ENCODE assay signal across 8 cellular contexts in the genomic region with DNA sequence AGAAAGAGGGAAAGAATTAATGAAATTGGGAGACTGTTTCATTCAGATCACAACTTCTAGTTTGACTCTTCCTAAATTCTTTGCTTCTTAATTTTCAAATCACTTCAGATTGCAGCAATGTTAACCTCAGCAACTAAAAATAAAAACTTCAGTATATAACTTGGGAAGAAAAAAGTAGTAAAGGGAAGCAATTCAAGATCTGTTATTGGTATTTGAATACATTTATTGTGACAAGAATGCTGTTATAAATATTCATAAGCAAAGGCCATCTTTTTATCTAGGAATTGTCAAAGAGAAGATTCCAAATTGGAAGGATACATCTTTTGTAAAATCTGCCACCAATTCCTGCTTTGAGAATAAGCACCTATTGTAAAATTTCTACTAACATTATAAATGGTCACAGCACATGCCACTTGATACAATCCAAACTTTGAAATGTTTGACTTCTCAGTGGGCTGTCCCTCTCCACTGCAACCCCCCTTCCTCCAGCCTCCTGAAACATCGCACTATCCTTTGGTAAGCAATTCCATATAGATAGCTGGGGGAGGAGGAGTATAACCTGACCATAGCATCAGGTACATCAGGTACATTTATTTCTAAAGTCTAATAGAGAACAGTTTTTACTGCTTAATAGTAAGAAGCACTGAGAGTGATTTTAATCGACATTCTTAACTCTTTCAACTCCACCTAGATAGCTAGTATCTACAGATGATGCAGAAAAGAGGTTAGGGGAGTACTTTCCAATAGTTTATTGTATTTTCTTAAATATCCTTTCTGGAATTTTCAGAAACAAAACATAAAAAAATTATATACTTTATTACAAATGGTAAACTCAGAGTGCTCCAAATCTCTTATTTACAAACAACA. TPM values are rescaled to one million over a fixed set of nuclear protein-coding genes. Genes with fewer than 3 reads are reported as not detected.
DNase-seq lines count a peak whose midpoint lies in the region; ATAC-seq, FAIRE-seq and TF ChIP-seq lines count a peak whose summit lies in the region.

No MANE protein-coding gene starts in this region.

- TF ChIP-seq CTCF in A549 (IDR thresholded peaks at IDR 0.05): no peak

- H3K9ac ChIP-seq in iPS-18a (ENCODE audit: low read length): no peak overlapping the region

- POLR2A ChIA-PET in A549 (lab: Yijun Ruan, JAX): interaction anchor here (0.9 to 1.3 kb wide), 2 partner anchors 281 to 376 kb away, joined by 3 read pairs; no protein-coding TSS in a partner anchor

- peak in 1 of 2 experiments; percentile 23 for DNase-seq in A549 (ENCODE audit: low read depth in 1 of 2, low spot score in 1 of 2)
- DNase-seq in H7: peak; percentile 35
- DNase-seq in activated T-helper 1 cell treated with anti-CD3 and anti-CD28 coated beads, Interleukin-12 subunit alpha, Interleukin-12 subunit beta, Interleukin-2, Interleukin-4 antibody, amounts not matched to agents 30 ng/mL and 10 ng/mL and 1 ng/mL, durations not matched to agents 14 hours and 24 hours and 36 hours (ENCODE audit: low spot score): no peak
- DNase-seq in stimulated activated naive CD8-positive, alpha-beta T cell treated with anti-CD3 and anti-CD28 coated beads, Interleukin-15, amount 100 ng/mL, for 72 hours: no peak
- no peak for DNase-seq in NCI-H526 (lab: John Stamatoyannopoulos, UW)
- no peak for DNase-seq in frontal cortex (ENCODE audit: low spot score in 2 of 2)

- peaks cover 23% of the 10 kb centered on the region for H3K4me1 Mint-ChIP-seq in activated T-helper 1 cell treated with anti-CD3 and anti-CD28 coated beads, Interleukin-12 subunit alpha, Interleukin-12 subunit beta, Interleukin-2, Interleukin-4 antibody, amounts not matched to agents 30 ng/mL and 10 ng/mL and 1 ng/mL, durations not matched to agents 14 hours and 24 hours and 36 hours (ENCODE audit: low read depth)
- H3K4me1 Mint-ChIP-seq in stimulated activated naive CD8-positive, alpha-beta T cell treated with anti-CD3 and anti-CD28 coated beads, Interleukin-15, amount 100 ng/mL, for 72 hours: peaks cover 34% of the 10 kb centered on the region

- H3K4me1 ChIP-seq in A549 (peaks cover 16% of the 10 kb centered on the region), iPS-18a (ENCODE audit: control insufficient read depth, low read depth, low read length) (peaks cover 8% of the 10 kb centered on the region)

- H3K27ac Mint-ChIP-seq in activated T-helper 1 cell treated with anti-CD3 and anti-CD28 coated beads, Interleukin-12 subunit alpha, Interleukin-12 subunit beta, Interleukin-2, Interleukin-4 antibody, amounts not matched to agents 30 ng/mL and 10 ng/mL and 1 ng/mL, durations not matched to agents 14 hours and 24 hours and 36 hours: peak overlapping the region; percentile 6
- no peak overlapping the region for H3K27ac Mint-ChIP-seq in stimulated activated naive CD8-positive, alpha-beta T cell treated with anti-CD3 and anti-CD28 coated beads, Interleukin-15, amount 100 ng/mL, for 72 hours

- H3K9me3 ChIP-seq in A549: no peaks in the 10 kb centered on the region
- H3K9me3 ChIP-seq in iPS-18a (ENCODE audit: control insufficient read depth, low read depth, low read length): no peaks in the 10 kb centered on the region

- CTCF ChIA-PET in A549 (lab: Yijun Ruan, JAX): interaction anchor here (1.5 kb wide), 2 partner anchors 54 to 979 kb away, joined by 3 read pairs; no protein-coding TSS in a partner anchor

- intact Hi-C loops in activated T-helper 1 cell treated with anti-CD3 and anti-CD28 coated beads, Interleukin-12 subunit alpha, Interleukin-12 subunit beta, Interleukin-2, Interleukin-4 antibody, amounts not matched to agents 30 ng/mL and 10 ng/mL and 1 ng/mL, durations not matched to agents 14 hours and 24 hours and 36 hours (cut with micrococcal nuclease): loop anchor here (1.0 to 5.0 kb wide), 2 partner anchors 41 to 106 kb away; no protein-coding TSS in a partner anchor

- peak overlapping the region; percentile 95 for H3K4me3 ChIP-seq in A549
- H3K4me3 ChIP-seq in H7 (ENCODE audit: insufficient read depth, low read depth, low read length): peak overlapping the region; percentile 85
- H3K4me3 ChIP-seq in iPS-18a (ENCODE audit: low read length): peak overlapping the region; percentile 80

- no peak for TF ChIP-seq POLR2A in A549 (IDR thresholded peaks at IDR 0.05; ENCODE audit: low read length)

- peaks cover 4% of the 10 kb centered on the region for H3K27me3 Mint-ChIP-seq in activated T-helper 1 cell treated with anti-CD3 and anti-CD28 coated beads, Interleukin-12 subunit alpha, Interleukin-12 subunit beta, Interleukin-2, Interleukin-4 antibody, amounts not matched to agents 30 ng/mL and 10 ng/mL and 1 ng/mL, durations not matched to agents 14 hours and 24 hours and 36 hours (ENCODE audit: insufficient read depth)
- H3K27me3 Mint-ChIP-seq in stimulated activated naive CD8-positive, alpha-beta T cell treated with anti-CD3 and anti-CD28 coated beads, Interleukin-15, amount 100 ng/mL, for 72 hours: peaks cover 7% of the 10 kb centered on the region

- no peak for TF ChIP-seq RAD21 in A549 (conservative IDR thresholded peaks at IDR 0.05 in 1 of 2, IDR thresholded peaks at IDR 0.05 in 1 of 2)

- H3K36me3 ChIP-seq in H7 (replicated peaks; ENCODE audit: control insufficient read depth, insufficient read depth, low read length) (no peaks in the 10 kb centered on the region), iPS-18a (ENCODE audit: control insufficient read depth, low read depth, low read length) (no peaks in the 10 kb centered on the region)

- H3K27me3 ChIP-seq in H7 (ENCODE audit: control insufficient read depth, insufficient read depth, low read length): peaks cover 18% of the 10 kb centered on the region
- peaks cover 48% of the 10 kb centered on the region for H3K27me3 ChIP-seq in iPS-18a (ENCODE audit: control insufficient read depth, insufficient read depth, low read length)

- TF ChIP-seq EP300 in A549 (IDR thresholded peaks at IDR 0.05): no peak

- H3K4me2 ChIP-seq in A549: peak overlapping the region; percentile 85

- 28% methylated on average over 2 of the region's 2 CpGs for WGBS in A549 (ENCODE audit: missing lambda C conversion rate)

- no peaks in the 10 kb centered on the region for H3K9me3 Mint-ChIP-seq in activated T-helper 1 cell treated with anti-CD3 and anti-CD28 coated beads, Interleukin-12 subunit alpha, Interleukin-12 subunit beta, Interleukin-2, Interleukin-4 antibody, amounts not matched to agents 30 ng/mL and 10 ng/mL and 1 ng/mL, durations not matched to agents 14 hours and 24 hours and 36 hours
- no peaks in the 10 kb centered on the region for H3K9me3 Mint-ChIP-seq in stimulated activated naive CD8-positive, alpha-beta T cell treated with anti-CD3 and anti-CD28 coated beads, Interleukin-15, amount 100 ng/mL, for 72 hours

- ATAC-seq in A549 (no peak), GM18907 (IDR thresholded peaks at IDR 0.05; ENCODE audit: unreplicated experiment) (no peak)
- ATAC-seq in stimulated activated naive CD8-positive, alpha-beta T cell treated with anti-CD3 and anti-CD28 coated beads, Interleukin-15, amount 100 ng/mL, for 72 hours: no peak

- peaks cover 36% of the 10 kb centered on the region for H3K36me3 Mint-ChIP-seq in activated T-helper 1 cell treated with anti-CD3 and anti-CD28 coated beads, Interleukin-12 subunit alpha, Interleukin-12 subunit beta, Interleukin-2, Interleukin-4 antibody, amounts not matched to agents 30 ng/mL and 10 ng/mL and 1 ng/mL, durations not matched to agents 14 hours and 24 hours and 36 hours (ENCODE audit: low read depth)

- FAIRE-seq in A549 (lab: Jason Lieb, UNC) (no peak), frontal cortex (lab: Jason Lieb, UNC) (no peak)

- H3K27ac ChIP-seq in A549 (peak overlapping the region; percentile 91 to 93; a peak in 3 of 6 replicates), iPS-18a (ENCODE audit: low read length) (no peak overlapping the region)

- H3K4me3 Mint-ChIP-seq in activated T-helper 1 cell treated with anti-CD3 and anti-CD28 coated beads, Interleukin-12 subunit alpha, Interleukin-12 subunit beta, Interleukin-2, Interleukin-4 antibody, amounts not matched to agents 30 ng/mL and 10 ng/mL and 1 ng/mL, durations not matched to agents 14 hours and 24 hours and 36 hours: peak overlapping the region; percentile 96
- H3K4me3 Mint-ChIP-seq in stimulated activated naive CD8-positive, alpha-beta T cell treated with anti-CD3 and anti-CD28 coated beads, Interleukin-15, amount 100 ng/mL, for 72 hours: peak overlapping the region; percentile 93 to 96

TF ChIP-seq in A549, 52 proteins besides CTCF, POLR2A, EP300 and RAD21 (continues in another document):
- TF ChIP-seq MAZ (IDR thresholded peaks at IDR 0.05; ENCODE audit: borderline replicate concordance, low read depth, low read length): no peak
- 0 out of 2 replicates have a peak, but pooled peaks have one; percentile 30 for TF ChIP-seq EHF (CRISPR knock-in tag; IDR thresholded peaks at IDR 0.05)
- peak; percentile 75; the same call in 1 of the 2 replicates for TF ChIP-seq FOSB (CRISPR knock-in tag; IDR thresholded peaks at IDR 0.05)
- TF ChIP-seq HOXA7 (CRISPR knock-in tag; IDR thresholded peaks at IDR 0.05): peak; percentile 86
- TF ChIP-seq POLR2AphosphoS2 (conservative IDR thresholded peaks at IDR 0.05; ENCODE audit: low read length): peak; percentile 95
- TF ChIP-seq, protein P1, sequence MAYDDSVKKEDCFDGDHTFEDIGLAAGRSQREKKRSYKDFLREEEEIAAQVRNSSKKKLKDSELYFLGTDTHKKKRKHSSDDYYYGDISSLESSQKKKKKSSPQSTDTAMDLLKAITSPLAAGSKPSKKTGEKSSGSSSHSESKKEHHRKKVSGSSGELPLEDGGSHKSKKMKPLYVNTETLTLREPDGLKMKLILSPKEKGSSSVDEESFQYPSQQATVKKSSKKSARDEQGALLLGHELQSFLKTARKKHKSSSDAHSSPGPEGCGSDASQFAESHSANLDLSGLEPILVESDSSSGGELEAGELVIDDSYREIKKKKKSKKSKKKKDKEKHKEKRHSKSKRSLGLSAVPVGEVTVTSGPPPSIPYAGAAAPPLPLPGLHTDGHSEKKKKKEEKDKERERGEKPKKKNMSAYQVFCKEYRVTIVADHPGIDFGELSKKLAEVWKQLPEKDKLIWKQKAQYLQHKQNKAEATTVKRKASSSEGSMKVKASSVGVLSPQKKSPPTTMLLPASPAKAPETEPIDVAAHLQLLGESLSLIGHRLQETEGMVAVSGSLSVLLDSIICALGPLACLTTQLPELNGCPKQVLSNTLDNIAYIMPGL (CRISPR knock-in tag; IDR thresholded peaks at IDR 0.05; ENCODE audit: borderline replicate concordance): peak; percentile 58; the same call in 1 of the 2 replicates

RNA-seq across cellular contexts. Expression of a gene that starts 3.0 kb away (rescaled TPM):
- polyA plus RNA-seq in A549 (2011; rRNA removed) (32.6 and 59.8 TPM in 2 replicates), A549 (2017; fragmentation: RNase III; extraction: RNeasy Plus Mini Kit Qiagen cat#74134 plus additional on column Dnase treatment) (23.3 to 27.4 TPM (median 23.3 TPM) in 3 replicates)
- polyA plus RNA-seq in A549 (2012; cell fraction: cytosol; rRNA removed): 60.3 and 71.5 TPM in 2 replicates
- 96.1 and 156 TPM in 2 replicates for polyA plus RNA-seq in A549 (2012; cell fraction: nucleus; rRNA removed)
- 47.1 and 53.4 TPM in 2 replicates for polyA minus RNA-seq in A549 (2011; rRNA and poly(A)+ RNA removed)
- total RNA-seq in H7 (2014; rRNA removed; shearing (Covaris generic)): 37.1 and 64.0 TPM in 2 replicates
- 68.5 and 71.6 TPM in 2 replicates for total RNA-seq in activated T-helper 1 cell treated with anti-CD3 and anti-CD28 coated beads, Interleukin-12 subunit alpha, Interleukin-12 subunit beta, Interleukin-2, Interleukin-4 antibody, amounts not matched to agents 30 ng/mL and 10 ng/mL and 1 ng/mL, durations not matched to agents 14 hours and 24 hours and 36 hours
- 51.8 TPM for total RNA-seq in frontal cortex
